ENCODE assay signal across 8 cellular contexts in the genomic region with DNA sequence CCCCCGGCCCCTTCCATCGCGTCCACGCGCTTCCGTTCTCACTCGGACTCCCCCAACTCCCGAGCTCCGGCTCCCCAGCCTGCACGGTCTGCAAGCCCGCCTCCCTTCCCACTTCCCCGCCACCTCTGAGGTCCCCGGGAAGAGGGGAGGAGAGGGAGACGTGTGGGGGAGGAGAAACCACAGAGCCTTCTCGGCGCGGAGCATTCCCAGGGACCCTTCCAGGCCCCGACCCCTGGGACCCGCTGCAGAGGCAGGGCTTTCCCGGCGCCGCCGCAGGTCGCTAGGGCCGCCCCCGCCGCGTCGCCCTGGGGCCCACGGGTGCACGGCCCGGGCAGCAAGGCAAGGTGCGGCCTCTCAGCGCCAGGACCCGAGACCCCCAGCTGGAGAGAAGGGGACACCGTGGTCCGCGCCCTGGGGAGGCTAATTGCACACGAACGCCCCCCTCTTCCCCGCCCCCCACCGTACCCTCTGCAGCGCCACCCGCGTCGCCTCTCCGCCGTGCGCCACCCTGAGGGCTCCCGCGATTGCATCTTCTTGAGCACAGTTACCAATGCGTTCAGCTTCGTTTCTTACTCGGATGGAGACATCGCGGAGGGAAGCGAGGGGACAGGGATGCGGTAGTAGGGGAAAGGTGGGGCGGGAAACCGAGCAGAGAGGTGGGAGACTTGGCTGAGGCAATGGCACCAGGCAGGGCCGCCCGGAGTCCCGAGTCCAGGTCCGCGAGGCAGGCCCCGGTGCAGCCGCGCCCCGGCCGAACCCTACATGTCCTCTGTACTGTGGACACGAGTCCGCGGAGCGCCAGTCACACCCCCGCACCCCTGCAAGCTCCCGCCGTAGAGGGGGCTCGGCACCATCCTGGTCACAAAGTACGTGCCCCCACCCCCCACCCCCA. TPM values are rescaled to one million over a fixed set of nuclear protein-coding genes. Genes with fewer than 3 reads are reported as not detected.
A peak's percentile ranks its signal among the peaks of the same experiment; 100 is the strongest.
DNase-seq lines count a peak whose midpoint lies in the region; ATAC-seq and TF ChIP-seq lines count a peak whose summit lies in the region.

No MANE protein-coding gene starts in this region.

- WGBS in mesenchymal stem cell: 0% methylated on average over 53 of the region's 79 CpGs
- WGBS in stomach, 5 donors: 0 to 3% (median 1%) methylated on average over 48 to 79 of the region's 79 CpGs

- peak overlapping the region in 1 of 2 experiments; percentile 89 for H3K23ac ChIP-seq in mesenchymal stem cell (ENCODE audit: low read length in 2 of 2)

- peak overlapping the region; percentile 89 to 90 for H3K4me3 Mint-ChIP-seq in effector memory CD8-positive, alpha-beta T cell

- H3K4me1 Mint-ChIP-seq in effector memory CD8-positive, alpha-beta T cell (ENCODE audit: low read depth in 2 of 2): peaks cover 13% of the 10 kb centered on the region in 2 donors

- no peak overlapping the region for H2AK5ac ChIP-seq in mesenchymal stem cell (ENCODE audit: low read length, severe bottlenecking)

- H4K91ac ChIP-seq in mesenchymal stem cell (ENCODE audit: low read length): peak overlapping the region; percentile 91

- H3K36me3 ChIP-seq in mesenchymal stem cell (ENCODE audit: control insufficient read depth in 1 of 2, insufficient read depth in 2 of 2, low read depth in 1 of 2, low read length in 2 of 2) (no peaks in the 10 kb centered on the region), stomach (no peaks in the 10 kb centered on the region)

- H3K9me3 Mint-ChIP-seq in effector memory CD8-positive, alpha-beta T cell: no peaks in the 10 kb centered on the region

- peak overlapping the region; percentile 86 to 89 for H3K18ac ChIP-seq in mesenchymal stem cell (ENCODE audit: low read depth in 1 of 2, low read length in 2 of 2)

- no peak overlapping the region for H2AFZ ChIP-seq in mesenchymal stem cell (ENCODE audit: low read depth, low read length)

- H3K27me3 ChIP-seq in mesenchymal stem cell (ENCODE audit: control insufficient read depth in 1 of 2, insufficient read depth in 1 of 2, low read length in 2 of 2) (no peaks in the 10 kb centered on the region), stomach (peaks cover 0 to 71% (median 49%) of the 10 kb centered on the region in 3 donors)

- intact Hi-C loops in stomach (cut with DNase I; ENCODE audit: low total_unique reads): loop anchor here (10.0 kb wide), 1 partner anchor 238 kb away; no protein-coding TSS in a partner anchor

- peak overlapping the region; percentile 100 for H3K4me2 ChIP-seq in mesenchymal stem cell (ENCODE audit: low read length, poor library complexity, severe bottlenecking)

- H3K27ac ChIP-seq in mesenchymal stem cell (ENCODE audit: low read length, poor library complexity, severe bottlenecking): no peak overlapping the region
- peak overlapping the region; percentile 16 to 69 (median 68) for H3K27ac ChIP-seq in stomach

- TF ChIP-seq CTCF in stomach (IDR thresholded peaks at IDR 0.05): no peak

- ATAC-seq in HG02623 (IDR thresholded peaks at IDR 0.05; ENCODE audit: unreplicated experiment): peak; percentile 37
- ATAC-seq in effector memory CD8-positive, alpha-beta T cell (replicated peaks): peak; percentile 61

- H3K4me3 ChIP-seq in mesenchymal stem cell (ENCODE audit: insufficient read depth in 1 of 2, low read depth in 1 of 2, low read length in 2 of 2): peak overlapping the region; percentile 63 to 90
- peak overlapping the region; percentile 66 to 84 (median 76) for H3K4me3 ChIP-seq in stomach

- H3K27ac Mint-ChIP-seq in effector memory CD8-positive, alpha-beta T cell: no peak overlapping the region

- peaks cover 40 to 56% of the 10 kb centered on the region in 2 donors for H3K27me3 Mint-ChIP-seq in effector memory CD8-positive, alpha-beta T cell

- H3K9ac ChIP-seq in mesenchymal stem cell (ENCODE audit: low read length): peak overlapping the region; percentile 84

- peak overlapping the region; percentile 78 for H2BK15ac ChIP-seq in mesenchymal stem cell (ENCODE audit: low read depth, poor library complexity, severe bottlenecking)

- peak overlapping the region; percentile 78 for H4K8ac ChIP-seq in mesenchymal stem cell (ENCODE audit: low read length)

- peak overlapping the region; percentile 93 for H2BK120ac ChIP-seq in mesenchymal stem cell (ENCODE audit: low read depth, low read length)

- H3K79me1 ChIP-seq in mesenchymal stem cell (replicated peaks; ENCODE audit: low read length, poor library complexity, severe bottlenecking): peaks cover 4% of the 10 kb centered on the region

- H3K4me1 ChIP-seq in mesenchymal stem cell (ENCODE audit: control insufficient read depth, insufficient read depth, low read depth, low read length) (peaks cover 23% of the 10 kb centered on the region), stomach (peaks cover 26 to 48% (median 42%) of the 10 kb centered on the region in 4 donors)

- peak overlapping the region; percentile 68 for H2BK5ac ChIP-seq in mesenchymal stem cell (ENCODE audit: low read depth, low read length, poor library complexity, severe bottlenecking)

- peaks cover 8% of the 10 kb centered on the region for H3K36me3 Mint-ChIP-seq in effector memory CD8-positive, alpha-beta T cell (ENCODE audit: insufficient read depth)

- peak overlapping the region; percentile 61 to 89 for H3K4ac ChIP-seq in mesenchymal stem cell (ENCODE audit: low read depth in 1 of 2, low read length in 2 of 2)

- no peak for TF ChIP-seq POLR2A in stomach (IDR thresholded peaks at IDR 0.05)

- peak overlapping the region in 1 of 2 experiments; percentile 85 for H3K14ac ChIP-seq in mesenchymal stem cell (ENCODE audit: low read length in 2 of 2)

- no peaks in the 10 kb centered on the region for H3K9me3 ChIP-seq in mesenchymal stem cell (ENCODE audit: control insufficient read depth, low read length)
- peaks cover 0 to 5% (median 0%) of the 10 kb centered on the region in 4 donors for H3K9me3 ChIP-seq in stomach

- DNase-seq in NOMO-1 treated with dmso at 0.1 percent for 144 hours (lab: John Stamatoyannopoulos, UW; ENCODE audit: unreplicated experiment): peak; percentile 53
- DNase-seq in NOMO-1 treated with DMSO at 0.1 percent for 48 hours (lab: John Stamatoyannopoulos, UW; ENCODE audit: unreplicated experiment): no peak
- DNase-seq in NCI-H1694 treated with DMSO at 0.1 percent for 48 hours (lab: John Stamatoyannopoulos, UW): peak; percentile 46
- peak; percentile 59 to 62 for DNase-seq in activated CD4-positive, alpha-beta T cell treated with anti-CD3 and anti-CD28 coated beads, Interleukin-2, amount 50 U/mL, for 48 hours
- peak; percentile 40 to 43 (median 43) for DNase-seq in effector memory CD8-positive, alpha-beta T cell
- peak; percentile 73 for DNase-seq in mesenchymal stem cell
- peak; percentile 34 for DNase-seq in stomach

- TF ChIP-seq EP300 in stomach (IDR thresholded peaks at IDR 0.05): no peak

- H2BK12ac ChIP-seq in mesenchymal stem cell (ENCODE audit: low read length in 2 of 2): peak overlapping the region; percentile 59 to 81

RNA-seq across cellular contexts. Expression of a gene that starts 29.0 kb away (rescaled TPM):
- polyA plus RNA-seq in mesenchymal stem cell (2013, experiment 1 of 2): 1.8 TPM
- polyA plus RNA-seq in mesenchymal stem cell (2013, experiment 2 of 2): 1.8 TPM
- 1 to 10 TPM in 2 of 5 donors, under 1 TPM in 2, not detected in 1; under 0.01 to 2.7 (median 0.95) TPM for total RNA-seq in stomach
- under 1 TPM; 0.06 to 0.45 (median 0.15) TPM for polyA plus RNA-seq in stomach

RNA-seq across cellular contexts. Expression of a gene that starts 37.5 kb away (rescaled TPM):
- 29.2 TPM for polyA plus RNA-seq in mesenchymal stem cell (2013, experiment 1 of 2)
- polyA plus RNA-seq in mesenchymal stem cell (2013, experiment 2 of 2): 30.7 TPM
- total RNA-seq in stomach: 10 to 100 TPM; 22.2 to 76.9 (median 34.4) TPM
- 10 to 100 TPM; 12.8 to 22.1 (median 13.7) TPM for polyA plus RNA-seq in stomach
